Comparison of ENCODE assay signal across 10 cellular contexts in genomic region chr2:98459776-98460175, GRCh38. TPM values are rescaled to one million over a fixed set of nuclear protein-coding genes. Genes with fewer than 3 reads are reported as not detected.
DNase-seq lines count a peak whose midpoint lies in the region; ATAC-seq and TF ChIP-seq lines count a peak whose summit lies in the region.
"Had no signal": no experiment of that assay in that cellular context is flagged by ENCODE, and none has a peak within 500 bp of the region (broad histone marks: within the 10 kb centered on the region; RNA-seq: fewer than 3 reads in every experiment).

No MANE protein-coding gene starts in this region.

- peak overlapping the region; percentile 82 for H3K27ac Mint-ChIP-seq in activated T-helper 17 cell treated with anti-CD3 and anti-CD28 coated beads, Interleukin-2, amount 50 U/mL, for 72 hours

- no peaks in the 10 kb centered on the region for H3K36me3 ChIP-seq in neutrophil

- no peaks in the 10 kb centered on the region for H3K27me3 Mint-ChIP-seq in activated T-helper 17 cell treated with anti-CD3 and anti-CD28 coated beads, Interleukin-2, amount 50 U/mL, for 72 hours

- H3K4me3 ChIP-seq in neutrophil (ENCODE audit: low read depth in 1 of 2, low read length in 1 of 2): peak overlapping the region in 1 of 2 experiments; percentile 7
- H3K4me3 ChIP-seq: testis had no signal

- TF ChIP-seq CTCF in neutrophil (IDR thresholded peaks at IDR 0.05): no peak

- H3K4me3 Mint-ChIP-seq in activated T-helper 17 cell treated with anti-CD3 and anti-CD28 coated beads, Interleukin-2, amount 50 U/mL, for 72 hours: peak overlapping the region; percentile 64

- ATAC-seq in GM18909 (IDR thresholded peaks at IDR 0.05; ENCODE audit: poor library complexity, unreplicated experiment) (peak; percentile 26), HG03039 (IDR thresholded peaks at IDR 0.05; ENCODE audit: unreplicated experiment) (peak; percentile 33)
- ATAC-seq in activated T-helper 17 cell treated with anti-CD3 and anti-CD28 coated beads, Interleukin-2, amount 50 U/mL, for 72 hours (replicated peaks): no peak

- DNase-seq in posterior cingulate gyrus (no peak), NK-92 (lab: John Stamatoyannopoulos, UW; ENCODE audit: unreplicated experiment) (no peak), foreskin melanocyte (no peak)
- DNase-seq: NCI-H2227 treated with DMSO at 0.1 percent for 48 hours, testis had no signal

- no peaks in the 10 kb centered on the region for H3K9me3 Mint-ChIP-seq in activated T-helper 17 cell treated with anti-CD3 and anti-CD28 coated beads, Interleukin-2, amount 50 U/mL, for 72 hours

- no peaks in the 10 kb centered on the region for H3K9me3 ChIP-seq in neutrophil
- H3K9me3 ChIP-seq: testis had no signal

- H3K27me3 ChIP-seq in neutrophil: no peaks in the 10 kb centered on the region
- H3K27me3 ChIP-seq: testis had no signal

- H3K4me1 Mint-ChIP-seq in activated T-helper 17 cell treated with anti-CD3 and anti-CD28 coated beads, Interleukin-2, amount 50 U/mL, for 72 hours: peaks cover 83% of the 10 kb centered on the region

- intact Hi-C loops in posterior cingulate gyrus (cut with DNase I): no loop called here

- H3K36me3 Mint-ChIP-seq in activated T-helper 17 cell treated with anti-CD3 and anti-CD28 coated beads, Interleukin-2, amount 50 U/mL, for 72 hours (ENCODE audit: low read depth): peaks cover 28% of the 10 kb centered on the region

- H3K27ac ChIP-seq in neutrophil: peak overlapping the region; percentile 94
- H3K27ac ChIP-seq: testis, VCaP had no signal

- H3K4me1 ChIP-seq in neutrophil (ENCODE audit: control insufficient read depth in 1 of 2, insufficient read depth in 1 of 2, low read depth in 1 of 2, low read length in 1 of 2): peaks cover 85 to 94% of the 10 kb centered on the region in 2 experiments

RNA-seq across cellular contexts. Expression of gene INPP4A, which starts 15.1 kb away (rescaled TPM):
- 10 to 100 TPM; 66.4 to 74.8 TPM for total RNA-seq in activated T-helper 17 cell treated with anti-CD3 and anti-CD28 coated beads, Interleukin-2, amount 50 U/mL, for 72 hours
